Comparison of ENCODE assay signal across 21 cellular contexts in genomic region chr2:9912468-9912867, GRCh38. TPM values are rescaled to one million over a fixed set of nuclear protein-coding genes. Genes with fewer than 3 reads are reported as not detected.
DNase-seq lines count a peak whose midpoint lies in the region; ATAC-seq and TF ChIP-seq lines count a peak whose summit lies in the region.
"Had no signal": no experiment of that assay in that cellular context is flagged by ENCODE, and none has a peak within 500 bp of the region (broad histone marks: within the 10 kb centered on the region; RNA-seq: fewer than 3 reads in every experiment).

No MANE protein-coding gene starts in this region.

- H3K79me1 ChIP-seq in mesendoderm (ENCODE audit: low read length): no peaks in the 10 kb centered on the region

- H3K23ac ChIP-seq in mesendoderm (ENCODE audit: low read length): no peak overlapping the region

- TF ChIP-seq POLR2A in right lobe of liver (IDR thresholded peaks at IDR 0.05): no peak

- H2AFZ ChIP-seq in OCI-LY3 (ENCODE audit: low read depth, low read length): no peak overlapping the region

- no peak overlapping the region for H2BK120ac ChIP-seq in mesendoderm (ENCODE audit: low read depth, low read length)

- CTCF ChIA-PET in activated CD4-positive, alpha-beta memory T cell treated with anti-CD3 and anti-CD28 coated beads, Interleukin-2, amount 10 ng/mL, durations not matched to agents 7 days and 5 days (lab: Charles Lee): interaction anchor here (1.1 kb wide), 1 partner anchor 14 kb away, joined by 3 read pairs; no protein-coding TSS in a partner anchor

- POLR2A ChIA-PET in activated CD4-positive, alpha-beta memory T cell treated with anti-CD3 and anti-CD28 coated beads, Interleukin-2, amount 10 ng/mL, durations not matched to agents 7 days and 5 days (lab: Charles Lee): interaction anchor here (0.6 kb wide), 1 partner anchor 11 kb away, joined by 3 read pairs; no protein-coding TSS in a partner anchor

- no peak overlapping the region for H3K56ac ChIP-seq in mesendoderm (ENCODE audit: low read length)

- no peaks in the 10 kb centered on the region for H3K36me3 ChIP-seq in OCI-LY3 (replicated peaks; ENCODE audit: low read depth, low read length)
- H3K36me3 ChIP-seq in right lobe of liver: no peaks in the 10 kb centered on the region
- H3K36me3 ChIP-seq in mesendoderm (ENCODE audit: control insufficient read depth, insufficient read depth, low read length): no peaks in the 10 kb centered on the region

- ATAC-seq in left lobe of liver (peak; percentile 97), right lobe of liver (peak; percentile 87 to 99 (median 96))
- ATAC-seq in activated T-cell treated with anti-CD3 and anti-CD28 coated beads, Interleukin-2, amount 50 U/mL, for 4 hours: no peak
- ATAC-seq: A549 had no signal

- peaks cover 37% of the 10 kb centered on the region for H3K36me3 Mint-ChIP-seq in activated T-cell treated with anti-CD3 and anti-CD28 coated beads, Interleukin-2, amount 50 U/mL, for 4 hours (ENCODE audit: insufficient read depth)
- H3K36me3 Mint-ChIP-seq in activated CD4-positive, alpha-beta memory T cell treated with anti-CD3 and anti-CD28 coated beads, Interleukin-2, amount 10 ng/mL, durations not matched to agents 7 days and 5 days (ENCODE audit: low read depth): peaks cover 54% of the 10 kb centered on the region

- no peak overlapping the region for H4K8ac ChIP-seq in mesendoderm (ENCODE audit: low read depth, low read length)

- H4K5ac ChIP-seq in mesendoderm (ENCODE audit: low read length): no peak overlapping the region

- H3K4me2 ChIP-seq in OCI-LY3 (ENCODE audit: low read length): peak overlapping the region; percentile 51; the same call in 1 of the 2 replicates
- no peak overlapping the region for H3K4me2 ChIP-seq in mesendoderm (ENCODE audit: low read length)
- H3K4me2 ChIP-seq: A549; BLaER1 treated with 17β-estradiol and CSF1 and Interleukin-3, amounts not matched to agents 10 nM and 100 nM had no signal

- WGBS in right lobe of liver (ENCODE audit: insufficient coverage, low coverage, low lambda C conversion rate, missing lambda C conversion rate): 31% methylated on average over 4 of the region's 4 CpGs
- no CpG with 5 or more reads among the region's 4 CpGs for WGBS in mesendoderm (ENCODE audit: extremely low coverage, insufficient coverage, low lambda C conversion rate)

- H3K4ac ChIP-seq in mesendoderm (ENCODE audit: low read depth, low read length): no peak overlapping the region

- no peak for TF ChIP-seq CTCF in OCI-LY3 (IDR thresholded peaks at IDR 0.05; ENCODE audit: low read depth, low read length)
- TF ChIP-seq CTCF in right lobe of liver (IDR thresholded peaks at IDR 0.05): no peak

- H4K20me1 ChIP-seq in OCI-LY3 (ENCODE audit: insufficient read depth, low read length): no peaks in the 10 kb centered on the region
- H4K20me1 ChIP-seq: BLaER1 treated with 17β-estradiol and CSF1 and Interleukin-3, amounts not matched to agents 10 nM and 100 nM had no signal

- no peaks in the 10 kb centered on the region for H3K27me3 Mint-ChIP-seq in activated T-cell treated with anti-CD3 and anti-CD28 coated beads, Interleukin-2, amount 50 U/mL, for 4 hours (ENCODE audit: low read depth)
- H3K27me3 Mint-ChIP-seq in activated CD4-positive, alpha-beta memory T cell treated with anti-CD3 and anti-CD28 coated beads, Interleukin-2, amount 10 ng/mL, durations not matched to agents 7 days and 5 days: no peaks in the 10 kb centered on the region
- H3K27me3 Mint-ChIP-seq: CD4-positive, alpha-beta T cell; CD8-positive, alpha-beta memory T cell had no signal

- no peak overlapping the region for H3K18ac ChIP-seq in mesendoderm (ENCODE audit: low read length)

- H3K4me1 ChIP-seq in OCI-LY3 (ENCODE audit: low read length): peaks cover 34% of the 10 kb centered on the region
- peaks cover 0 to 10% (median 0%) of the 10 kb centered on the region in 4 donors for H3K4me1 ChIP-seq in right lobe of liver
- H3K4me1 ChIP-seq in mesendoderm (ENCODE audit: control insufficient read depth, low read depth, low read length): no peaks in the 10 kb centered on the region
- H3K4me1 ChIP-seq: BE2C; BLaER1 treated with 17β-estradiol and CSF1 and Interleukin-3, amounts not matched to agents 10 nM and 100 nM; HAP-1 had no signal

- H3K79me2 ChIP-seq in OCI-LY3 (ENCODE audit: low read length) (no peaks in the 10 kb centered on the region), mesendoderm (ENCODE audit: control insufficient read depth, insufficient read depth, low read length) (no peaks in the 10 kb centered on the region)

- no peak overlapping the region for H2BK15ac ChIP-seq in mesendoderm (replicated peaks; ENCODE audit: low read depth)

- no peak overlapping the region for H2AK5ac ChIP-seq in mesendoderm (ENCODE audit: low read length)

- no peak overlapping the region for H2BK5ac ChIP-seq in mesendoderm (ENCODE audit: low read length)

- H3K27me3 ChIP-seq in OCI-LY3 (ENCODE audit: low read depth, low read length) (no peaks in the 10 kb centered on the region), right lobe of liver (no peaks in the 10 kb centered on the region), mesendoderm (ENCODE audit: insufficient read depth, low read length, poor library complexity) (no peaks in the 10 kb centered on the region)
- H3K27me3 ChIP-seq: BE2C; BLaER1 treated with 17β-estradiol and CSF1 and Interleukin-3, amounts not matched to agents 10 nM and 100 nM had no signal

- H3K27ac Mint-ChIP-seq in activated CD4-positive, alpha-beta memory T cell treated with anti-CD3 and anti-CD28 coated beads, Interleukin-2, amount 10 ng/mL, durations not matched to agents 7 days and 5 days: no peak overlapping the region
- H3K27ac Mint-ChIP-seq: CD14-positive monocyte; CD4-positive, alpha-beta T cell; HFFc6 had no signal

- no peaks in the 10 kb centered on the region for H3K9me3 Mint-ChIP-seq in activated T-cell treated with anti-CD3 and anti-CD28 coated beads, Interleukin-2, amount 50 U/mL, for 4 hours
- H3K9me3 Mint-ChIP-seq in activated CD4-positive, alpha-beta memory T cell treated with anti-CD3 and anti-CD28 coated beads, Interleukin-2, amount 10 ng/mL, durations not matched to agents 7 days and 5 days: no peaks in the 10 kb centered on the region
- H3K9me3 Mint-ChIP-seq: CD14-positive monocyte; CD4-positive, alpha-beta T cell; CD8-positive, alpha-beta memory T cell; HFFc6 had no signal

- no peak overlapping the region for H3K9ac ChIP-seq in OCI-LY3 (ENCODE audit: low read length)
- no peak overlapping the region for H3K9ac ChIP-seq in mesendoderm (ENCODE audit: low read length)
- H3K9ac ChIP-seq: BLaER1 treated with 17β-estradiol and CSF1 and Interleukin-3, amounts not matched to agents 10 nM and 100 nM had no signal

- H3K27ac ChIP-seq in OCI-LY3 (ENCODE audit: low read length): peak overlapping the region; percentile 32
- peak overlapping the region in 2 of 3 donors; percentile 19 to 51 for H3K27ac ChIP-seq in right lobe of liver
- no peak overlapping the region for H3K27ac ChIP-seq in mesendoderm (ENCODE audit: low read depth, low read length)
- H3K27ac ChIP-seq: A549; BLaER1 treated with 17β-estradiol and CSF1 and Interleukin-3, amounts not matched to agents 10 nM and 100 nM had no signal

- H3K4me1 Mint-ChIP-seq in activated T-cell treated with anti-CD3 and anti-CD28 coated beads, Interleukin-2, amount 50 U/mL, for 4 hours (ENCODE audit: low read depth): peaks cover 5% of the 10 kb centered on the region
- H3K4me1 Mint-ChIP-seq in activated CD4-positive, alpha-beta memory T cell treated with anti-CD3 and anti-CD28 coated beads, Interleukin-2, amount 10 ng/mL, durations not matched to agents 7 days and 5 days: peaks cover 12% of the 10 kb centered on the region
- H3K4me1 Mint-ChIP-seq: CD14-positive monocyte had no signal

- H3K4me3 ChIP-seq in OCI-LY3 (ENCODE audit: low read length) (no peak overlapping the region), right lobe of liver (no peak overlapping the region), mesendoderm (ENCODE audit: low read length) (no peak overlapping the region)
- H3K4me3 ChIP-seq: A549; BLaER1 treated with 17β-estradiol and CSF1 and Interleukin-3, amounts not matched to agents 10 nM and 100 nM; HAP-1 had no signal

- intact Hi-C loops in right lobe of liver (cut with DNase I): no loop called here

- H3K4me3 Mint-ChIP-seq in activated T-cell treated with anti-CD3 and anti-CD28 coated beads, Interleukin-2, amount 50 U/mL, for 4 hours: no peak overlapping the region
- H3K4me3 Mint-ChIP-seq in activated CD4-positive, alpha-beta memory T cell treated with anti-CD3 and anti-CD28 coated beads, Interleukin-2, amount 10 ng/mL, durations not matched to agents 7 days and 5 days: no peak overlapping the region
- H3K4me3 Mint-ChIP-seq: CD14-positive monocyte; CD4-positive, alpha-beta T cell; CD8-positive, alpha-beta memory T cell; HFFc6 had no signal

- no peak for DNase-seq in left lobe of liver (ENCODE audit: low spot score)
- no peak for DNase-seq in right lobe of liver
- no peak for DNase-seq in activated T-cell treated with anti-CD3 and anti-CD28 coated beads, Interleukin-2, amount 50 U/mL, for 4 hours
- DNase-seq in activated CD4-positive, alpha-beta memory T cell treated with anti-CD3 and anti-CD28 coated beads, Interleukin-2, amount 10 ng/mL, durations not matched to agents 7 days and 5 days: no peak
- no peak for DNase-seq in NCI-H187 (lab: John Stamatoyannopoulos, UW)
- no peak for DNase-seq in mesendoderm
- DNase-seq: 8988T; ACHN; AML-193; BE2C; CD4-positive, alpha-beta T cell; CD8-positive, alpha-beta memory T cell; DMS53; DMS79 treated with DMSO at 0.1 percent for 48 hours; GOT3; HFFc6 had no signal

- H3K9me3 ChIP-seq in OCI-LY3 (ENCODE audit: insufficient read depth, low read length) (no peaks in the 10 kb centered on the region), right lobe of liver (no peaks in the 10 kb centered on the region)
- H3K9me3 ChIP-seq: A549; BE2C; BLaER1 treated with 17β-estradiol and CSF1 and Interleukin-3, amounts not matched to agents 10 nM and 100 nM; HAP-1 had no signal

RNA-seq across cellular contexts. Expression of gene GRHL1, which starts 39.0 kb away (rescaled TPM):
- total RNA-seq in left lobe of liver (4.7 TPM), right lobe of liver (10 to 100 TPM in 1 of 6 experiments, 1 to 10 TPM in 5; 3.5 to 11.2 (median 6.2) TPM)
- total RNA-seq in activated T-cell treated with anti-CD3 and anti-CD28 coated beads, Interleukin-2, amount 50 U/mL, for 4 hours: 1 to 10 TPM; 1.1 to 1.3 (median 1.1) TPM
- 1 to 10 TPM; 1.2 to 2.0 TPM for total RNA-seq in activated CD4-positive, alpha-beta memory T cell treated with anti-CD3 and anti-CD28 coated beads, Interleukin-2, amount 10 ng/mL, durations not matched to agents 7 days and 5 days
- polyA plus RNA-seq in mesendoderm (2013, experiment 1 of 2): 1.3 TPM
- polyA plus RNA-seq in mesendoderm (2013, experiment 2 of 2): 1.4 TPM
- polyA plus RNA-seq: CD14-positive monocyte had no signal

Comparison
In these comparisons a context has a peak if more than half of its experiments do, and no peak if none do; other contexts are left out.
1. ATAC-seq: peak in left lobe of liver (single experiment) and right lobe of liver (4 of 4); none in activated T-cell treated with anti-CD3 and anti-CD28 coated beads, Interleukin-2, amount 50 U/mL, for 4 hours (0 of 2).